ENCODE assay signal across 12 cellular contexts in the genomic region with DNA sequence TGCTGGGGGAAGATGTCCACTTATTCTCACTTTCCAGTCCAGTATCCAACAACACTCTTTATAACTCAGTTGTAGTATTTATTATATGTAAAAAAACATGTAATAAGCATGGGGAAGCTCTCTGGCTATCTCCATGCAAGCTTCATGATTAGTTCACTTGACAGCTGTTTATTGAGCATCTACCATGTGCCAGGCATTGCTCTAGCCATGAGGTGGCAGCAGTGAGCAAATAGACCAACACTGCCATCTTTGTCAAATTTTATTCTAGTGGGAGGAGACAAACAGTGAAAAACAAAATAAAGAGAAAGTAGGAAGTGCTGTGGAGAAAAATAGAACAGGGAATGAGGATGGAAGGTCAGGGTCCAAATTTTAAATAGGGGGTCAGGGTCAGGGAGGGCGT.
A peak's percentile ranks its signal among the peaks of the same experiment; 100 is the strongest.
DNase-seq lines count a peak whose midpoint lies in the region; ATAC-seq and TF ChIP-seq lines count a peak whose summit lies in the region.
"Had no signal": no experiment of that assay in that cellular context is flagged by ENCODE, and none has a peak within 500 bp of the region (broad histone marks: within the 10 kb centered on the region; RNA-seq: fewer than 3 reads in every experiment).

No MANE protein-coding gene starts in this region.

- H3K27ac ChIP-seq in upper lobe of right lung, result no peak overlapping the region
- H3K27ac ChIP-seq in coronary artery, result no peak overlapping the region

- no peaks in the 10 kb centered on the region for H3K4me1 ChIP-seq in upper lobe of right lung

- no peaks in the 10 kb centered on the region for H3K27me3 ChIP-seq in upper lobe of right lung

- ATAC-seq in upper lobe of right lung (peak; percentile 36), HG03520 (IDR thresholded peaks at IDR 0.05; ENCODE audit: unreplicated experiment) (no peak)
- ATAC-seq: naive thymus-derived CD8-positive, alpha-beta T cell had no signal

- no peaks in the 10 kb centered on the region for H3K36me3 Mint-ChIP-seq in chondrocyte (ENCODE audit: low read depth)

- H3K9me3 ChIP-seq in upper lobe of right lung, result no peaks in the 10 kb centered on the region

- intact Hi-C loops in upper lobe of right lung (cut with DNase I), result no loop called here

- peak; percentile 53 for DNase-seq in stimulated activated CD4-positive, alpha-beta T cell treated with anti-CD3 and anti-CD28 coated beads, Interleukin-15, amount 100 ng/mL, for 24 hours
- DNase-seq in stimulated activated CD4-positive, alpha-beta T cell treated with anti-CD3 and anti-CD28 coated beads, Interleukin-12 subunit alpha, Interleukin-12 subunit beta, amount 100 ng/mL, for 4 hours, result no peak
- DNase-seq in M059J (ENCODE audit: low read depth) (peak; percentile 52), chondrocyte (ENCODE audit: low spot score) (no peak), upper lobe of right lung (no peak), coronary artery (ENCODE audit: low spot score) (no peak), COR-L47 (lab: John Stamatoyannopoulos, UW) (no peak)
- DNase-seq: activated gamma-delta T cell; GDM1; naive thymus-derived CD8-positive, alpha-beta T cell; SHP77 had no signal

- no peak overlapping the region for H3K27ac Mint-ChIP-seq in chondrocyte (ENCODE audit: unreplicated experiment)

- no peaks in the 10 kb centered on the region for H3K36me3 ChIP-seq in upper lobe of right lung

- no peak overlapping the region for H3K4me3 ChIP-seq in upper lobe of right lung
- no peak overlapping the region for H3K4me3 ChIP-seq in coronary artery

- H3K27me3 Mint-ChIP-seq in chondrocyte (ENCODE audit: low read depth), result peaks cover 1% of the 10 kb centered on the region

- TF ChIP-seq CTCF in chondrocyte (IDR thresholded peaks at IDR 0.05) (peak; percentile 45), upper lobe of right lung (IDR thresholded peaks at IDR 0.05) (peak; percentile 29), coronary artery (IDR thresholded peaks at IDR 0.05) (no peak)

- H3K9me3 Mint-ChIP-seq in chondrocyte (ENCODE audit: low read depth), result peaks cover 9% of the 10 kb centered on the region

- H3K4me1 Mint-ChIP-seq in chondrocyte (ENCODE audit: low read depth), result no peaks in the 10 kb centered on the region

- no peak overlapping the region for H3K4me3 Mint-ChIP-seq in chondrocyte (ENCODE audit: unreplicated experiment)
- H3K4me3 Mint-ChIP-seq: naive thymus-derived CD8-positive, alpha-beta T cell had no signal

Comparison
In these comparisons a context has a peak if more than half of its experiments do, and no peak if none do; other contexts are left out.
1. DNase-seq: peak in stimulated activated CD4-positive, alpha-beta T cell treated with anti-CD3 and anti-CD28 coated beads, Interleukin-15, amount 100 ng/mL, for 24 hours (single experiment) and M059J (single experiment); none in stimulated activated CD4-positive, alpha-beta T cell treated with anti-CD3 and anti-CD28 coated beads, Interleukin-12 subunit alpha, Interleukin-12 subunit beta, amount 100 ng/mL, for 4 hours (single experiment), chondrocyte (single experiment), upper lobe of right lung (single experiment), coronary artery (single experiment) and COR-L47 (single experiment).